Comparison of ENCODE assay signal across 22 cellular contexts in the genomic region with DNA sequence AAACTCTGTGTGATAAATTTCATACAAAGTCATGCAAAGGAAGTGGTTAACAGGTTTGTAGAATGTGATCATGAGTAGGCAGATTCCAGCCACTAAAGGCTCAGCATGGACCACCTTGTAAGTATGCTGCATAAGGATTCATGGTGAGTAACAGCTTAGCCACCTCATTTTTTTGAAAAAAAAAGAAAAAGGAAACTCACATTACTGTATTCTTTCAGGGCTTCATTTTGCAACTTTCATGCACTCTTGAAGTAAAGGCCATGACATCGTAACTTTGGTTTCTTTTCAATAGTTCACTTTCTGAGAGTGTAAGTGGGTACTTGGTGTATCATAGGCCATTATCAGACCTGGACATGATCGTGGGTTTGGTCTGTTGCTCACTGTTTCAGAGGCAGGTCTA.
A peak's percentile ranks its signal among the peaks of the same experiment; 100 is the strongest.
DNase-seq lines count a peak whose midpoint lies in the region; ATAC-seq and TF ChIP-seq lines count a peak whose summit lies in the region.
"Had no signal": no experiment of that assay in that cellular context is flagged by ENCODE, and none has a peak within 500 bp of the region (broad histone marks: within the 10 kb centered on the region; RNA-seq: fewer than 3 reads in every experiment).

No MANE protein-coding gene starts in this region.

- H3K9me2 ChIP-seq in GM23248 (ENCODE audit: insufficient read depth) = no peaks in the 10 kb centered on the region

- H3K4me1 ChIP-seq in GM23248 (ENCODE audit: insufficient read depth) (peaks cover 72% of the 10 kb centered on the region), adipocyte (ENCODE audit: control insufficient read depth, insufficient read depth, low read length) (peaks cover 59% of the 10 kb centered on the region), BE2C (peaks cover 21% of the 10 kb centered on the region)
- H3K4me1 ChIP-seq: Peyer's patch, uterus had no signal

- H3K36me3 Mint-ChIP-seq in glutamatergic neuron (ENCODE audit: unreplicated experiment) (peaks cover 6% of the 10 kb centered on the region), immature natural killer cell (no peaks in the 10 kb centered on the region)
- H3K36me3 Mint-ChIP-seq: CD4-positive, alpha-beta memory T cell; naive thymus-derived CD8-positive, alpha-beta T cell; stimulated activated naive B cell treated with anti-CD40 and anti-IgM and Interleukin-4, amounts not matched to agents 10 μg/mL and 1 μg/mL and 100 μg/mL, for 72 hours had no signal

- H3K9me3 Mint-ChIP-seq in glutamatergic neuron (ENCODE audit: unreplicated experiment) (peaks cover 10% of the 10 kb centered on the region), immature natural killer cell (peaks cover 0 to 2% (median 0%) of the 10 kb centered on the region in 6 donors)
- H3K9me3 Mint-ChIP-seq: stimulated activated naive B cell treated with anti-CD40 and anti-IgM and Interleukin-4, amounts not matched to agents 10 μg/mL and 1 μg/mL and 100 μg/mL, for 72 hours had no signal

- in situ Hi-C loops in GM23248 (cut with MboI) = no loop called here

- H3K4me3 ChIP-seq in AG04450 (ENCODE audit: low read depth, low read length) (no peak overlapping the region), GM23248 (peak overlapping the region; percentile 13; the same call in 1 of the 2 replicates), adipocyte (ENCODE audit: low read length) (no peak overlapping the region), BE2C (ENCODE audit: low read depth, low read length) (no peak overlapping the region)
- H3K4me3 ChIP-seq: Peyer's patch, right atrium auricular region, uterus had no signal

- POLR2A ChIA-PET in AG04450 (lab: Yijun Ruan, JAX) = interaction anchor here (0.6 to 1.0 kb wide), 2 partner anchors 39 to 163 kb away, joined by 4 read pairs; no protein-coding TSS in a partner anchor

- peak overlapping the region; percentile 69 for H3K4me3 Mint-ChIP-seq in glutamatergic neuron (ENCODE audit: unreplicated experiment)
- H3K4me3 Mint-ChIP-seq in immature natural killer cell = no peak overlapping the region
- H3K4me3 Mint-ChIP-seq: CD4-positive, alpha-beta memory T cell; naive thymus-derived CD8-positive, alpha-beta T cell; stimulated activated naive B cell treated with anti-CD40 and anti-IgM and Interleukin-4, amounts not matched to agents 10 μg/mL and 1 μg/mL and 100 μg/mL, for 72 hours; T-helper 1 cell treated with Interleukin-12 subunit alpha and Interleukin-12 subunit beta and Interleukin-4 antibody, amounts not matched to agents 30 μg/mL and 1 μg/mL, for 36 hours had no signal

- H3K4me1 Mint-ChIP-seq in glutamatergic neuron (ENCODE audit: low read depth, unreplicated experiment) (peaks cover 43% of the 10 kb centered on the region), immature natural killer cell (no peaks in the 10 kb centered on the region)
- H3K4me1 Mint-ChIP-seq: CD4-positive, alpha-beta memory T cell had no signal

- H3K27ac Mint-ChIP-seq in glutamatergic neuron (ENCODE audit: unreplicated experiment) (peak overlapping the region; percentile 97), immature natural killer cell (no peak overlapping the region)
- H3K27ac Mint-ChIP-seq: activated T-helper 2 cell treated with anti-CD3 and anti-CD28 coated beads, Interferon-gamma antibody, Interleukin-2, Interleukin-4, amounts not matched to agents 10 μg/mL and 5 μg/mL and 100 μg/mL, durations not matched to agents 14 hours and 24 hours and 36 hours; CD4-positive, alpha-beta memory T cell; naive thymus-derived CD8-positive, alpha-beta T cell; stimulated activated naive B cell treated with anti-CD40 and anti-IgM and Interleukin-4, amounts not matched to agents 10 μg/mL and 1 μg/mL and 100 μg/mL, for 72 hours; T-helper 1 cell treated with Interleukin-12 subunit alpha and Interleukin-12 subunit beta and Interleukin-4 antibody, amounts not matched to agents 30 μg/mL and 1 μg/mL, for 36 hours had no signal

- H3K27ac ChIP-seq in AG04450 (ENCODE audit: low read depth, low read length) (peak overlapping the region; percentile 68), GM23248 (peak overlapping the region; percentile 81)
- H3K27ac ChIP-seq: Peyer's patch, right atrium auricular region, uterus had no signal

- H3K27me3 Mint-ChIP-seq in glutamatergic neuron (ENCODE audit: unreplicated experiment) (no peaks in the 10 kb centered on the region), immature natural killer cell (ENCODE audit: low read depth in 3 of 3) (peaks cover 0 to 2% (median 2%) of the 10 kb centered on the region in 3 donors)

- H3F3A ChIP-seq in GM23248 (ENCODE audit: insufficient read depth) = peaks cover 58% of the 10 kb centered on the region

- no peak for TF ChIP-seq CTCF in AG04450 (IDR thresholded peaks at IDR 0.05; ENCODE audit: low read depth, low read length)
- TF ChIP-seq CTCF in glutamatergic neuron (IDR thresholded peaks at IDR 0.05; ENCODE audit: partially characterized antibody, unreplicated experiment) = no peak
- no peak for TF ChIP-seq CTCF in BE2C (IDR thresholded peaks at IDR 0.05; ENCODE audit: low read depth, low read length)

- CTCF ChIA-PET in AG04450 (lab: Charles Lee) = no interaction called here

- no peaks in the 10 kb centered on the region for H3K9me3 ChIP-seq in AG04450 (ENCODE audit: control insufficient read depth, insufficient read depth, low read length)
- no peaks in the 10 kb centered on the region for H3K9me3 ChIP-seq in GM23248 (ENCODE audit: low read depth)
- H3K9me3 ChIP-seq in adipocyte (ENCODE audit: control insufficient read depth, low read length) = no peaks in the 10 kb centered on the region
- H3K9me3 ChIP-seq in BE2C = no peaks in the 10 kb centered on the region
- H3K9me3 ChIP-seq: Peyer's patch, right atrium auricular region, uterus had no signal

- ATAC-seq in HG03175 (IDR thresholded peaks at IDR 0.05; ENCODE audit: unreplicated experiment) = no peak
- no peak for ATAC-seq in GM18520 (IDR thresholded peaks at IDR 0.05; ENCODE audit: unreplicated experiment)
- ATAC-seq: left ventricle myocardium superior; naive thymus-derived CD8-positive, alpha-beta T cell; stimulated activated naive B cell treated with anti-CD40 and anti-IgM and Interleukin-4, amounts not matched to agents 10 μg/mL and 1 μg/mL and 100 μg/mL, for 72 hours had no signal

- H3K4me2 ChIP-seq in GM23248 (ENCODE audit: unreplicated experiment) = peak overlapping the region; percentile 66

- no peaks in the 10 kb centered on the region for H3K27me3 ChIP-seq in AG04450 (ENCODE audit: control insufficient read depth, insufficient read depth, low read length)
- H3K27me3 ChIP-seq in GM23248 (replicated peaks; ENCODE audit: insufficient read depth) = no peaks in the 10 kb centered on the region
- no peaks in the 10 kb centered on the region for H3K27me3 ChIP-seq in adipocyte (replicated peaks; ENCODE audit: control insufficient read depth, insufficient read depth, low read length)
- no peaks in the 10 kb centered on the region for H3K27me3 ChIP-seq in BE2C
- H3K27me3 ChIP-seq: Peyer's patch, right atrium auricular region, uterus had no signal

- no peak overlapping the region for H2AFZ ChIP-seq in GM23248

- no peaks in the 10 kb centered on the region for H3K36me3 ChIP-seq in GM23248 (ENCODE audit: low read depth)
- no peaks in the 10 kb centered on the region for H3K36me3 ChIP-seq in adipocyte (ENCODE audit: control insufficient read depth, insufficient read depth, low read length, severe bottlenecking)
- no peaks in the 10 kb centered on the region for H3K36me3 ChIP-seq in BE2C
- H3K36me3 ChIP-seq: Peyer's patch, right atrium auricular region, uterus had no signal

- H3K79me2 ChIP-seq in GM23248 (ENCODE audit: insufficient read depth) = peaks cover 8% of the 10 kb centered on the region

- 13 to 26% methylated on average over 2 of the region's 2 CpGs for WGBS in GM23248 (ENCODE audit: low coverage in 1 of 2, low lambda C conversion rate in 2 of 2, missing lambda C conversion rate in 2 of 2), 2 experiments

- H4K20me1 ChIP-seq in GM23248 (ENCODE audit: insufficient read depth) = no peaks in the 10 kb centered on the region

- peak overlapping the region; percentile 1; the same call in 1 of the 2 replicates for H3K9ac ChIP-seq in GM23248
- H3K9ac ChIP-seq in adipocyte (ENCODE audit: low read length) = peak overlapping the region; percentile 79

- DNase-seq in AG04450 (ENCODE audit: low read depth, low spot score) (peak; percentile 64), GM23248 (peak; percentile 89), adipocyte (ENCODE audit: low read depth) (peak; percentile 30), glutamatergic neuron (no peak), BE2C (no peak), immature natural killer cell (no peak)
- DNase-seq: activated CD4-positive, alpha-beta T cell treated with anti-CD3 and anti-CD28 coated beads for 4 hours; CD4-positive, alpha-beta memory T cell; KBM-7; left ventricle myocardium superior; naive thymus-derived CD8-positive, alpha-beta T cell; NCI-H1417; NCI-H524; Peyer's patch; stimulated activated CD4-positive, alpha-beta T cell treated with anti-CD3 and anti-CD28 coated beads, Interleukin-4, amount 100 ng/mL, for 4 hours; stimulated activated naive B cell treated with anti-CD40 and anti-IgM and Interleukin-4, amounts not matched to agents 10 μg/mL and 1 μg/mL and 100 μg/mL, for 72 hours; uterus had no signal

Comparison
In these comparisons a context has a peak if more than half of its experiments do, and no peak if none do; other contexts are left out.
1. DNase-seq: peak in AG04450 (single experiment), GM23248 (single experiment) and adipocyte (single experiment); none in glutamatergic neuron (single experiment), BE2C (single experiment) and immature natural killer cell (0 of 3).